Comparison of ENCODE assay signal across 15 cellular contexts in genomic region chr15:98683821-98684220, GRCh38. TPM values are rescaled to one million over a fixed set of nuclear protein-coding genes. Genes with fewer than 3 reads are reported as not detected.
DNase-seq lines count a peak whose midpoint lies in the region; ATAC-seq, FAIRE-seq and TF ChIP-seq lines count a peak whose summit lies in the region.
"Had no signal": no experiment of that assay in that cellular context is flagged by ENCODE, and none has a peak within 500 bp of the region (broad histone marks: within the 10 kb centered on the region; RNA-seq: fewer than 3 reads in every experiment).

No MANE protein-coding gene starts in this region.

- H3K4ac ChIP-seq in H1 (replicated peaks; ENCODE audit: insufficient read length, low read depth, low read length), result no peak overlapping the region
- H3K4ac ChIP-seq in mesenchymal stem cell (ENCODE audit: low read depth in 1 of 2, low read length in 2 of 2), result no peak overlapping the region

- H3K36me3 ChIP-seq in H1 (ENCODE audit: control insufficient read depth in 2 of 4, insufficient read depth in 4 of 4, low read length in 3 of 4) (no peaks in the 10 kb centered on the region), mesenchymal stem cell (ENCODE audit: control insufficient read depth in 1 of 2, insufficient read depth in 2 of 2, low read depth in 1 of 2, low read length in 2 of 2) (no peaks in the 10 kb centered on the region), tibial nerve (no peaks in the 10 kb centered on the region)

- no peak for TF ChIP-seq EP300 in H1 (IDR thresholded peaks at IDR 0.05; ENCODE audit: borderline replicate concordance in 1 of 2, low read depth in 2 of 2, low read length in 2 of 2)
- TF ChIP-seq EP300 in tibial nerve (IDR thresholded peaks at IDR 0.05), result no peak

- H3K9me3 ChIP-seq in H1 (ENCODE audit: insufficient read depth in 2 of 2, low read depth in 1 of 2, low read length in 1 of 2) (no peaks in the 10 kb centered on the region), mesenchymal stem cell (ENCODE audit: control insufficient read depth, low read length) (no peaks in the 10 kb centered on the region), tibial nerve (no peaks in the 10 kb centered on the region)

- peak; percentile 25 for DNase-seq in NCI-H524 treated with DMSO at 0.1 percent for 48 hours (lab: John Stamatoyannopoulos, UW)
- no peak for DNase-seq in H1 (ENCODE audit: low read depth in 1 of 2, low spot score in 2 of 2)
- peak; percentile 19 for DNase-seq in mesenchymal stem cell
- no peak for DNase-seq in tibial nerve (ENCODE audit: low spot score in 2 of 2)
- DNase-seq in NCI-H226, result no peak
- DNase-seq in cerebellum (ENCODE audit: low spot score), result no peak
- DNase-seq: activated CD4-positive, alpha-beta T cell treated with anti-CD3 and anti-CD28 coated beads, Interleukin-2, amount 50 U/mL, for 1 hour; CD8-positive, alpha-beta T cell; effector CD8-positive, alpha-beta T cell; NCI-H2029 treated with DMSO at 0.1 percent for 48 hours; posterior cingulate gyrus; stimulated activated CD4-positive, alpha-beta T cell treated with anti-CD3 and anti-CD28 coated beads, Interleukin-4, amount 100 ng/mL, for 1 hour; stimulated activated naive CD4-positive, alpha-beta T cell had no signal

- no peak overlapping the region for H2AK5ac ChIP-seq in H1 (ENCODE audit: low read depth, low read length)
- peak overlapping the region; percentile 63 for H2AK5ac ChIP-seq in mesenchymal stem cell (ENCODE audit: low read length, severe bottlenecking)

- H3K23ac ChIP-seq in H1 (ENCODE audit: insufficient read length), result no peak overlapping the region
- H3K23ac ChIP-seq in mesenchymal stem cell (ENCODE audit: low read length in 2 of 2), result no peak overlapping the region

- H2BK12ac ChIP-seq in H1 (ENCODE audit: low read depth, low read length) (no peak overlapping the region), mesenchymal stem cell (ENCODE audit: low read length in 2 of 2) (peak overlapping the region; percentile 55 to 84)

- no peak overlapping the region for H2BK20ac ChIP-seq in H1 (ENCODE audit: low read length)

- H3K23me2 ChIP-seq in H1 (ENCODE audit: low read depth, low read length), result no peaks in the 10 kb centered on the region

- TF ChIP-seq CTCF in H1 (IDR thresholded peaks at IDR 0.05; ENCODE audit: control extremely low read depth in 1 of 3, insufficient read depth in 1 of 3, low read depth in 1 of 3, low read length in 3 of 3), result no peak
- no peak for TF ChIP-seq CTCF in tibial nerve (IDR thresholded peaks at IDR 0.05)

- POLR2A ChIA-PET in H1 (lab: Charles Lee; ENCODE audit: partially characterized antibody), result interaction anchor here (1.2 to 1.5 kb wide), 3 partner anchors 11 to 33 kb away, joined by 3 to 5 read pairs (median 3); no protein-coding TSS in a partner anchor

- CTCF ChIA-PET in H1 (lab: Charles Lee; ENCODE audit: partially characterized antibody), result interaction anchor here (1.0 to 3.4 kb wide), 6 partner anchors 20 to 48 kb away, joined by 3 to 12 read pairs (median 4); no protein-coding TSS in a partner anchor

- H3K9ac ChIP-seq in H1 (replicated peaks in 1 of 4; ENCODE audit: extremely low read depth in 1 of 4, low read depth in 3 of 4, low read length in 3 of 4) (no peak overlapping the region), mesenchymal stem cell (ENCODE audit: low read length) (peak overlapping the region; percentile 24)
- H3K9ac ChIP-seq: KMS-11 had no signal

- TF ChIP-seq RAD21 in H1 (IDR thresholded peaks at IDR 0.05 in 1 of 2, conservative IDR thresholded peaks at IDR 0.05 in 1 of 2; ENCODE audit: low read depth in 2 of 2, low read length in 2 of 2), result no peak

- H4K8ac ChIP-seq in H1 (ENCODE audit: extremely low read depth, insufficient read depth, low read length), result no peak overlapping the region
- H4K8ac ChIP-seq in mesenchymal stem cell (ENCODE audit: low read length), result no peak overlapping the region

- H2BK15ac ChIP-seq in H1 (ENCODE audit: low read length), result no peak overlapping the region
- no peak overlapping the region for H2BK15ac ChIP-seq in mesenchymal stem cell (ENCODE audit: low read depth, poor library complexity, severe bottlenecking)

- TF ChIP-seq POLR2A in H1 (IDR thresholded peaks at IDR 0.05; ENCODE audit: control extremely low read depth in 1 of 2, low read depth in 2 of 2, low read length in 2 of 2), result no peak
- TF ChIP-seq POLR2A in tibial nerve (IDR thresholded peaks at IDR 0.05), result no peak

- peaks cover 61 to 99% of the 10 kb centered on the region in 2 experiments for H3K79me2 ChIP-seq in H1 (ENCODE audit: control insufficient read depth in 1 of 2, insufficient read depth in 2 of 2, low read length in 2 of 2)

- peaks cover 25 to 44% of the 10 kb centered on the region in 2 experiments for H4K20me1 ChIP-seq in H1 (replicated peaks in 1 of 2; ENCODE audit: control insufficient read depth in 1 of 2, insufficient read depth in 2 of 2, low read length in 2 of 2)

- no peak overlapping the region for H3K18ac ChIP-seq in H1 (ENCODE audit: extremely low read depth, low read length)
- H3K18ac ChIP-seq in mesenchymal stem cell (ENCODE audit: low read depth in 1 of 2, low read length in 2 of 2), result peak overlapping the region in 1 of 2 experiments; percentile 76

- H4K91ac ChIP-seq in H1 (replicated peaks; ENCODE audit: insufficient read length, low read length) (no peak overlapping the region), mesenchymal stem cell (ENCODE audit: low read length) (no peak overlapping the region)

- H2BK5ac ChIP-seq in H1 (ENCODE audit: low read depth, low read length), result no peak overlapping the region
- no peak overlapping the region for H2BK5ac ChIP-seq in mesenchymal stem cell (ENCODE audit: low read depth, low read length, poor library complexity, severe bottlenecking)

- H3K4me1 ChIP-seq in H1 (replicated peaks in 1 of 4; ENCODE audit: control insufficient read depth in 3 of 4, insufficient read depth in 4 of 4, low read length in 3 of 4), result peaks cover 7 to 26% (median 20%) of the 10 kb centered on the region in 4 experiments
- peaks cover 24% of the 10 kb centered on the region for H3K4me1 ChIP-seq in mesenchymal stem cell (ENCODE audit: control insufficient read depth, insufficient read depth, low read depth, low read length)
- H3K4me1 ChIP-seq in tibial nerve, result peaks cover 0 to 70% (median 23%) of the 10 kb centered on the region in 4 donors

- no peak overlapping the region for H3K27ac ChIP-seq in H1 (ENCODE audit: low read depth, low read length)
- H3K27ac ChIP-seq in mesenchymal stem cell (ENCODE audit: low read length, poor library complexity, severe bottlenecking), result no peak overlapping the region
- peak overlapping the region in 3 of 4 donors; percentile 36 to 81 (median 61) for H3K27ac ChIP-seq in tibial nerve
- H3K27ac ChIP-seq: KMS-11 had no signal

- H3K27me3 ChIP-seq in H1 (replicated peaks in 1 of 4; ENCODE audit: control insufficient read depth in 3 of 4, extremely low read depth in 1 of 4, insufficient read depth in 3 of 4, low read length in 3 of 4) (no peaks in the 10 kb centered on the region; a peak in 1 of 7 replicates), mesenchymal stem cell (ENCODE audit: control insufficient read depth in 1 of 2, insufficient read depth in 1 of 2, low read length in 2 of 2) (no peaks in the 10 kb centered on the region), tibial nerve (no peaks in the 10 kb centered on the region)

- no peak for ATAC-seq in HG03521 (IDR thresholded peaks at IDR 0.05; ENCODE audit: unreplicated experiment)
- ATAC-seq: CD8-positive, alpha-beta T cell had no signal

- no peak for FAIRE-seq in H1 (lab: Jason Lieb, UNC)

- H2BK120ac ChIP-seq in H1 (replicated peaks; ENCODE audit: low read depth, low read length) (no peak overlapping the region), mesenchymal stem cell (ENCODE audit: low read depth, low read length) (peak overlapping the region; percentile 24)

- 70% methylated on average over 5 of the region's 5 CpGs; no CpG with 5 or more reads in 1 of the 2 experiments for WGBS in H1 (ENCODE audit: extremely low coverage in 1 of 2, insufficient coverage in 1 of 2, insufficient read length in 1 of 2, insufficient replicate concordance in 2 of 2, low coverage in 1 of 2, low lambda C conversion rate in 2 of 2, missing lambda C conversion rate in 1 of 2), 2 experiments
- WGBS in mesenchymal stem cell, result 94% methylated on average over 3 of the region's 5 CpGs
- 50 to 63% methylated on average over 5 of the region's 5 CpGs for WGBS in tibial nerve, 2 donors

- H4K5ac ChIP-seq in H1 (ENCODE audit: insufficient read length, low read depth, low read length), result no peak overlapping the region

- H3K4me2 ChIP-seq in H1 (ENCODE audit: insufficient read depth in 1 of 2, low read depth in 2 of 2, low read length in 2 of 2) (peak overlapping the region in 1 of 2 experiments; percentile 1; a peak in 1 of 4 replicates), mesenchymal stem cell (ENCODE audit: low read length, poor library complexity, severe bottlenecking) (no peak overlapping the region)
- H3K4me2 ChIP-seq: KMS-11 had no signal

- H3K14ac ChIP-seq in H1 (ENCODE audit: insufficient read length) (no peak overlapping the region), mesenchymal stem cell (ENCODE audit: low read length in 2 of 2) (no peak overlapping the region)

- H3K79me1 ChIP-seq in H1 (ENCODE audit: low read depth, low read length), result peaks cover 25% of the 10 kb centered on the region
- peaks cover 22% of the 10 kb centered on the region for H3K79me1 ChIP-seq in mesenchymal stem cell (replicated peaks; ENCODE audit: low read length, poor library complexity, severe bottlenecking)

- H3K56ac ChIP-seq in H1 (replicated peaks; ENCODE audit: insufficient read length, low read depth, low read length), result no peak overlapping the region

- no peak overlapping the region for H2AFZ ChIP-seq in H1 (ENCODE audit: low read length)
- no peak overlapping the region for H2AFZ ChIP-seq in mesenchymal stem cell (ENCODE audit: low read depth, low read length)

- H3K4me3 ChIP-seq in H1 (ENCODE audit: extremely low read depth in 1 of 4, insufficient read depth in 2 of 4, low read depth in 3 of 4, low read length in 4 of 4) (no peak overlapping the region), mesenchymal stem cell (ENCODE audit: insufficient read depth in 1 of 2, low read depth in 1 of 2, low read length in 2 of 2) (no peak overlapping the region), tibial nerve (no peak overlapping the region)

TF ChIP-seq in H1, 55 proteins besides CTCF, POLR2A, EP300 and RAD21 (continues in another document):
- TF ChIP-seq RFX5 (IDR thresholded peaks at IDR 0.05; ENCODE audit: borderline replicate concordance, low read depth, low read length), result no peak

RNA-seq across cellular contexts. Expression of gene IGF1R, which starts 35.5 kb away (rescaled TPM):
- 106 and 109 TPM in 2 replicates for total RNA-seq in H1 (2021; fragmentation: NEBNext Ultra II Directional; extraction: Animal tissue kit (Norgen Biotek cat#: 25700))
- 32.9 and 59.5 TPM in 2 replicates for polyA plus RNA-seq in H1 (2011; rRNA removed)
- 36.8 TPM for polyA plus RNA-seq in H1 (2011; cell fraction: cytosol; rRNA removed)
- polyA plus RNA-seq in H1 (2011; cell fraction: nucleus; rRNA removed), result 169 TPM
- polyA plus RNA-seq in H1 (2012, experiment 1 of 2), result 28.6 to 37.3 TPM (median 31.8 TPM) in 4 replicates
- 4.8 TPM for polyA plus RNA-seq in H1 (2012, experiment 2 of 2)
- polyA plus RNA-seq in H1 (2013, experiment 1 of 2), result 66.7 TPM
- polyA plus RNA-seq in H1 (2013, experiment 2 of 2), result 60.3 TPM
- 125 and 145 TPM in 2 replicates for polyA minus RNA-seq in H1 (2011; rRNA and poly(A)+ RNA removed)
- polyA minus RNA-seq in H1 (2011; cell fraction: cytosol; rRNA and poly(A)+ RNA removed), result 186 TPM
- polyA minus RNA-seq in H1 (2011; cell fraction: nucleus; rRNA and poly(A)+ RNA removed), result 203 TPM
- polyA plus RNA-seq in mesenchymal stem cell (2013, experiment 1 of 2), result 28.5 TPM
- polyA plus RNA-seq in mesenchymal stem cell (2013, experiment 2 of 2), result 29.2 TPM
- 100 to 1,000 TPM in 2 of 4 donors, 10 to 100 TPM in 2; 82.5 to 164 (median 111) TPM for total RNA-seq in tibial nerve
- 68.7 TPM for total RNA-seq in cerebellum

Comparison
In these comparisons a context has a peak if more than half of its experiments do, and no peak if none do; other contexts are left out.
1. DNase-seq: peak in NCI-H524 treated with DMSO at 0.1 percent for 48 hours (single experiment) and mesenchymal stem cell (single experiment); none in H1 (0 of 2), tibial nerve (0 of 2), NCI-H226 (single experiment) and cerebellum (single experiment).
2. H3K27ac ChIP-seq: peak in tibial nerve (3 of 4); none in H1 (single experiment) and mesenchymal stem cell (single experiment).